ENCODE assay signal across 8 cellular contexts in the genomic region with DNA sequence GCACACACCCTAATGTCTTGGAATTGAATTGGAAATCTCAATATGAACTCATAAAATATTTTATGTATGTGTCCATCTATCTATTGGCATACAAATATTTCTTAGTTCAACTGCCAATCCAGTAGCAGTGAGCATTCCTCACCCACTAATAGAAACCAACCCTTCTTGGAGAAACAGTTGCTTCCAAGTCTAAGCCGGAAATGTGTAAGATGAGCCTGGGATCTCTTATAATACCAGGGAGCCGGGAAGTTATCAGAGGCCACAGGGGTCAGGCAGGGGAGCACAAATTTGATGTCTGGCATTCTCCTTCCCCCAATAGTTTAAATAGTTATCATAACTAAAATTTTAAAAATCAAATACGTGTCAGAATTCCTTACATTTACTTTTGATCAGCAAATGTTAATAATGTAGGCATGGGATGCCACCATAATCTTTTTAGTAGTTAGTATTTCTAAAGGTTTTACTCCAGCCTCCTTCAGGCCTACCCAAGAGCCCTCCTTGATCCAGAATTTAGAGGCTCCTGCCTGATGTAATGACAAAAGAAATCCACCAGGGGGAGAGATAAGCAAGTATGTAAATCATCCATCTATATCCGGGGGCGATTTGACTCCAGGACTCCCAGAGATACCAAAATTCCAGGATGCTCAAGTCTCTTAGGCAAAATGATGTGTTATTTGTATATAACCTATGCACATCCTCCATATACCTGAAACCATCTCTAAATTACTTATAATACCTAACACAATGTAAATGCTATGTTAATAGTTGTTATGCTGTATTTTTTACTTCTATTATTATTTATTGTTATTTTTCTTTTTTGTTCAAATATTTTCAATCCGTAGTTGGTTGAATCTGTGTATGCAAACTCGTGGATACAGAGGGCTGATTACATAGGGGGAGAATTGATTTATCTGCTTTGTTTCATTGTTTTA.
A peak's percentile ranks its signal among the peaks of the same experiment; 100 is the strongest.
DNase-seq lines count a peak whose midpoint lies in the region; ATAC-seq and TF ChIP-seq lines count a peak whose summit lies in the region.

No MANE protein-coding gene starts in this region.

- TF ChIP-seq CTCF in fibroblast of the aortic adventitia (IDR thresholded peaks at IDR 0.05; ENCODE audit: insufficient read depth, low read length): peak; percentile 78
- peak; percentile 64 for TF ChIP-seq CTCF in parathyroid adenoma (IDR thresholded peaks at IDR 0.05)

- H3K9ac ChIP-seq in parathyroid adenoma: no peak overlapping the region

- no peaks in the 10 kb centered on the region for H3K79me2 ChIP-seq in parathyroid adenoma

- no peak overlapping the region for H3K27ac ChIP-seq in parathyroid adenoma

- no peak overlapping the region for H2AFZ ChIP-seq in parathyroid adenoma

- DNase-seq in D341Med (ENCODE audit: low spot score) (peak; percentile 78), NCI-H187 treated with DMSO at 0.1 percent for 48 hours (lab: John Stamatoyannopoulos, UW) (peak; percentile 3), SW 1271 (lab: John Stamatoyannopoulos, UW) (peak; percentile 9 to 56), fibroblast of the aortic adventitia (ENCODE audit: low read depth) (peak; percentile 77)

- no peaks in the 10 kb centered on the region for H3K9me3 ChIP-seq in parathyroid adenoma (ENCODE audit: control insufficient read depth, low read length)

- ATAC-seq in GM21423 (IDR thresholded peaks at IDR 0.05; ENCODE audit: unreplicated experiment) (peak; percentile 51), HG02973 (IDR thresholded peaks at IDR 0.05; ENCODE audit: unreplicated experiment) (no peak), GM21381 (IDR thresholded peaks at IDR 0.05; ENCODE audit: unreplicated experiment) (no peak)

- H3K4me3 ChIP-seq in fibroblast of the aortic adventitia (ENCODE audit: low read depth, low read length): no peak overlapping the region
- H3K4me3 ChIP-seq in parathyroid adenoma (ENCODE audit: low read depth, low read length): no peak overlapping the region

- no peaks in the 10 kb centered on the region for H3K4me1 ChIP-seq in parathyroid adenoma

- H3K36me3 ChIP-seq in parathyroid adenoma (ENCODE audit: control insufficient read depth, insufficient read depth, low read length): no peaks in the 10 kb centered on the region

- H3K27me3 ChIP-seq in parathyroid adenoma (ENCODE audit: control insufficient read depth, insufficient read depth, low read length): no peaks in the 10 kb centered on the region

- no peak overlapping the region for H3K4me2 ChIP-seq in parathyroid adenoma (ENCODE audit: low read length)

Comparison
In these comparisons a context has a peak if more than half of its experiments do, and no peak if none do; other contexts are left out.
1. DNase-seq: peak in every context shown above with its lines; median percentile 78 in D341Med; 77 in fibroblast of the aortic adventitia; 32 in SW 1271; 3 in NCI-H187 treated with DMSO at 0.1 percent for 48 hours.